In the genomic region with DNA sequence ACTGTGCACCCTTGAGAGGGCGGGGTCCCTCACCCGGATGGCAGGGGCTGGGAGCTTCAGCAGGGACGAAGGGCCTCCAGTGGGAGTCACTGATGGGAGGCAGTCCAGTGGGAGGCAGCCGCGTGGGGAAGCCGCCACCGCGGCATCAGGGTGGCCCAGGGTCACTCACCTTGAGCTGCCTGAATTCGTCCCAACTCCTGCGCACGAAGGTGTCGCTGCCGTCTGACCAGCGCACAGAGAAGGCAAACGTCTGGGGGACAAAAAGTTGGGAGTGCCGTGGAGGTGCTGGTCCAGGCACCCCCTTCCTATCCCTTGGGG, we compare ENCODE assay signal across 18 cellular contexts. TPM values are rescaled to one million over a fixed set of nuclear protein-coding genes. Genes with fewer than 3 reads are reported as not detected.
"Had no signal": no experiment of that assay in that cellular context is flagged by ENCODE, and none has a peak within 500 bp of the region (broad histone marks: within the 10 kb centered on the region; RNA-seq: fewer than 3 reads in every experiment).

No MANE protein-coding gene starts in this region.

- H3K27ac Mint-ChIP-seq: activated CD4-positive, alpha-beta T cell treated with anti-CD3 and anti-CD28 coated beads, Interleukin-2, amount 10 ng/mL, durations not matched to agents 7 days and 5 days; activated naive CD8-positive, alpha-beta T cell had no signal

- DNase-seq: activated CD4-positive, alpha-beta T cell treated with anti-CD3 and anti-CD28 coated beads, Interleukin-2, amount 10 ng/mL, durations not matched to agents 7 days and 5 days; activated CD4-positive, CD25-positive, alpha-beta regulatory T cell; activated CD8-positive, alpha-beta memory T cell treated with anti-CD3 and anti-CD28 coated beads for 24 hours; activated gamma-delta T cell treated with Interleukin-2 at 50 U/mL for 16 hours; amniotic stem cell; esophagus squamous epithelium; ovary; stimulated activated CD4-positive, alpha-beta T cell treated with anti-CD3 and anti-CD28 coated beads, Interleukin-2, amount 100 ng/mL, for 48 hours; stimulated activated naive B cell treated with anti-CD40 and anti-IgM and Interleukin-4, amounts not matched to agents 10 μg/mL and 1 μg/mL and 100 μg/mL, for 72 hours; T-helper 2 cell had no signal

- H3K27me3 Mint-ChIP-seq: activated naive CD8-positive, alpha-beta T cell had no signal

- H3K9me3 ChIP-seq: esophagus squamous epithelium, ovary, tibial nerve had no signal

- H3K4me3 ChIP-seq: coronary artery, ovary, tibial nerve had no signal

- H3K36me3 ChIP-seq: ovary had no signal

- H3K27ac ChIP-seq: coronary artery, ovary, tibial nerve had no signal

- H3K9me3 Mint-ChIP-seq: activated CD4-positive, alpha-beta T cell treated with anti-CD3 and anti-CD28 coated beads, Interleukin-2, amount 10 ng/mL, durations not matched to agents 7 days and 5 days; neural crest cell; stimulated activated naive B cell treated with anti-CD40 and anti-IgM and Interleukin-4, amounts not matched to agents 10 μg/mL and 1 μg/mL and 100 μg/mL, for 72 hours had no signal

- H3K4me3 Mint-ChIP-seq: activated CD4-positive, alpha-beta T cell treated with anti-CD3 and anti-CD28 coated beads, Interleukin-2, amount 10 ng/mL, durations not matched to agents 7 days and 5 days; stimulated activated naive B cell treated with anti-CD40 and anti-IgM and Interleukin-4, amounts not matched to agents 10 μg/mL and 1 μg/mL and 100 μg/mL, for 72 hours had no signal

RNA-seq across cellular contexts. Expression of a gene that starts 0.5 kb away (rescaled TPM):
- total RNA-seq: subcutaneous adipose tissue had no signal

RNA-seq across cellular contexts. Expression of a gene that starts 9.0 kb away (rescaled TPM):
- total RNA-seq: subcutaneous adipose tissue had no signal

RNA-seq across cellular contexts. Expression of a gene that starts 14.1 kb away (rescaled TPM):
- total RNA-seq: activated CD4-positive, alpha-beta T cell treated with anti-CD3 and anti-CD28 coated beads, Interleukin-2, amount 10 ng/mL, durations not matched to agents 7 days and 5 days; esophagus squamous epithelium; fibroblast of villous mesenchyme; glomerular endothelial cell; lower leg skin; neural crest cell; subcutaneous adipose tissue; tibial nerve had no signal
- polyA plus RNA-seq: ovary had no signal
